Comparison of ENCODE assay signal across 27 cellular contexts in the genomic region with DNA sequence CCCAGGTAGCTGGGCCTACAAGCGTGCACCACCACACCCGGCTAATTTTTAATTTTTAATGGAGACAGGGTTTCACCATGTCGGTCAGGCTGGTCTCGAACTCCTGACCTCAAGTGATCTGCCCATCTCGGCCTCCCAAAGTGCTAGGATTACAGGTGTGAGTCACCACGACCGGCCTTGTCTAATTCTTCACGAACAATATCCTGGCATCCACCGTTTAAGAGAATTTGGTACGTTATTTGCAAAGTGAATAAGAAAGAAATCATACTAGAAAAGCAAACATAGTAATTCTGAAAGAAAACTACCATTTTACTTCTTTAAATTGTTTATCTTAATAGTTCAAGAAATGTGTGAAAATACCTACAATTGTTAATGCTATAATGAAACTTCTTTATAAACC.
"Had no signal": no experiment of that assay in that cellular context is flagged by ENCODE, and none has a peak within 500 bp of the region (broad histone marks: within the 10 kb centered on the region; RNA-seq: fewer than 3 reads in every experiment).

No MANE protein-coding gene starts in this region.

- FAIRE-seq: endometrium, islet of Langerhans, keratinocyte had no signal

- H3K4me3 ChIP-seq: esophagus squamous epithelium, gastrocnemius medialis, heart right ventricle, left lung, lower lobe of right lung, mucosa of descending colon had no signal

- DNase-seq: cortex of kidney; effector CD8-positive, alpha-beta T cell; effector memory CD8-positive, alpha-beta T cell; endodermal cell; erythroblast; esophagus squamous epithelium; foreskin fibroblast; foreskin melanocyte; gastrocnemius medialis; glutamatergic neuron; head of caudate nucleus; heart right ventricle; hippocampal formation; left cardiac atrium; left lung; left ventricle myocardium superior; lower lobe of right lung; mesenchymal stem cell; mucosa of descending colon; naive B cell had no signal

- H3K9me3 ChIP-seq: gastrocnemius medialis, left lung, lower lobe of right lung, mucosa of descending colon had no signal

- H3K36me3 Mint-ChIP-seq: mesothelial cell of epicardium had no signal

- H3K27ac ChIP-seq: epithelial cell of prostate, esophagus squamous epithelium, gastrocnemius medialis, heart right ventricle, left lung, lower lobe of right lung had no signal

- H3K4me1 ChIP-seq: esophagus squamous epithelium, gastrocnemius medialis, heart right ventricle, left lung, lower lobe of right lung had no signal

- H3K36me3 ChIP-seq: esophagus squamous epithelium, gastrocnemius medialis, heart right ventricle, left lung, lower lobe of right lung had no signal

- ATAC-seq: effector memory CD8-positive, alpha-beta T cell; esophagus mucosa; gastrocnemius medialis; heart right ventricle; left cardiac atrium; left lung; left ventricle myocardium superior; lower lobe of right lung; mucosa of descending colon had no signal

- H3K4me3 Mint-ChIP-seq: dendritic cell treated with granulocyte-macrophage colony-stimulating factor and Interleukin-4, amounts not matched to agents 40 ng/mL and 50 ng/mL, for 4 days; effector memory CD8-positive, alpha-beta T cell; endodermal cell; mesothelial cell of epicardium; naive B cell had no signal

- H3K4me1 Mint-ChIP-seq: endodermal cell, mesothelial cell of epicardium, naive B cell had no signal

- H3K27me3 ChIP-seq: esophagus squamous epithelium, gastrocnemius medialis, heart right ventricle, left lung had no signal
